8 cellular contexts compared by ENCODE assay signal in genomic region chr1:201447911-201448871, GRCh38. TPM values are rescaled to one million over a fixed set of nuclear protein-coding genes. Genes with fewer than 3 reads are reported as not detected.
DNase-seq lines count a peak whose midpoint lies in the region; ATAC-seq and TF ChIP-seq lines count a peak whose summit lies in the region.

No MANE protein-coding gene starts in this region.

- ATAC-seq in GM19351 (IDR thresholded peaks at IDR 0.05; ENCODE audit: unreplicated experiment), result peak; percentile 84
- peak; percentile 94 for ATAC-seq in RWPE2 (ENCODE audit: low read depth)
- ATAC-seq in activated naive CD8-positive, alpha-beta T cell treated with anti-CD3 and anti-CD28 coated beads, Interleukin-2, amount 10 ng/mL, durations not matched to agents 7 days and 5 days (ENCODE audit: low read depth), result peak; percentile 96
- ATAC-seq in heart right ventricle, result peak; percentile 75 to 84 (median 82)
- ATAC-seq in HG03457 (IDR thresholded peaks at IDR 0.05; ENCODE audit: unreplicated experiment), result no peak

- TF ChIP-seq POLR2A in prostate gland (IDR thresholded peaks at IDR 0.05), result no peak

- H3K36me3 Mint-ChIP-seq in activated naive CD8-positive, alpha-beta T cell treated with anti-CD3 and anti-CD28 coated beads, Interleukin-2, amount 10 ng/mL, durations not matched to agents 7 days and 5 days, result no peaks in the 10 kb centered on the region

- no peak overlapping the region for H3K4me3 Mint-ChIP-seq in activated naive CD8-positive, alpha-beta T cell treated with anti-CD3 and anti-CD28 coated beads, Interleukin-2, amount 10 ng/mL, durations not matched to agents 7 days and 5 days

- intact Hi-C loops in heart right ventricle (cut with DNase I), result loop anchor here (1.0 to 5.0 kb wide), 5 partner anchors 31 to 65 kb away; no protein-coding TSS in a partner anchor
- intact Hi-C loops in prostate gland (cut with DNase I), result loop anchor here (2.0 kb wide), 2 partner anchors 33 to 65 kb away; no protein-coding TSS in a partner anchor

- H3K27ac ChIP-seq in RWPE2 (ENCODE audit: poor library complexity, severe bottlenecking) (peak overlapping the region; percentile 2), heart right ventricle (peak overlapping the region in 9 of 10 donors; percentile 27 to 83 (median 64)), prostate gland (no peak overlapping the region)

- 35 to 37% methylated on average over 20 of the region's 20 CpGs for WGBS in heart right ventricle, 2 donors
- 39% methylated on average over 20 of the region's 20 CpGs for WGBS in prostate gland

- H3K4me1 ChIP-seq in RWPE2 (ENCODE audit: insufficient read depth, poor library complexity, severe bottlenecking), result peaks cover 17% of the 10 kb centered on the region
- H3K4me1 ChIP-seq in heart right ventricle, result peaks cover 3 to 42% (median 30%) of the 10 kb centered on the region in 9 donors
- H3K4me1 ChIP-seq in prostate gland (replicated peaks), result peaks cover 4% of the 10 kb centered on the region

- POLR2A ChIA-PET in activated naive CD8-positive, alpha-beta T cell treated with anti-CD3 and anti-CD28 coated beads, Interleukin-2, amount 10 ng/mL, durations not matched to agents 7 days and 5 days (lab: Charles Lee), result interaction anchor here (0.9 to 1.8 kb wide), 5 partner anchors 12 to 65 kb away, joined by 4 to 14 read pairs (median 5); partner anchors contain the start of gene PHLDA3

- H3K9me3 Mint-ChIP-seq in activated naive CD8-positive, alpha-beta T cell treated with anti-CD3 and anti-CD28 coated beads, Interleukin-2, amount 10 ng/mL, durations not matched to agents 7 days and 5 days, result no peaks in the 10 kb centered on the region

- DNase-seq in Ammon's horn (ENCODE audit: low spot score) (peak; percentile 95), HT1080 (ENCODE audit: low read depth) (peak; percentile 88), RWPE2 (ENCODE audit: low spot score) (no peak), heart right ventricle (peak; percentile 74 to 82), prostate gland (ENCODE audit: low spot score) (peak; percentile 78)
- peak; percentile 74 for DNase-seq in activated naive CD8-positive, alpha-beta T cell treated with anti-CD3 and anti-CD28 coated beads, Interleukin-2, amount 10 ng/mL, durations not matched to agents 7 days and 5 days

- H3K9me3 ChIP-seq in RWPE2 (ENCODE audit: severe bottlenecking) (no peaks in the 10 kb centered on the region), heart right ventricle (no peaks in the 10 kb centered on the region), prostate gland (no peaks in the 10 kb centered on the region)

- H3K27me3 ChIP-seq in RWPE2 (ENCODE audit: insufficient read depth, poor library complexity, severe bottlenecking) (no peaks in the 10 kb centered on the region), heart right ventricle (no peaks in the 10 kb centered on the region), prostate gland (replicated peaks; ENCODE audit: insufficient read depth) (no peaks in the 10 kb centered on the region)

- TF ChIP-seq CTCF in RWPE2 (IDR thresholded peaks at IDR 0.05; ENCODE audit: poor library complexity, severe bottlenecking) (peak; percentile 93), heart right ventricle (IDR thresholded peaks at IDR 0.05) (peak; percentile 76 to 91 (median 87)), prostate gland (IDR thresholded peaks at IDR 0.05) (peak; percentile 74 to 94 (median 90))

- H3K27me3 Mint-ChIP-seq in activated naive CD8-positive, alpha-beta T cell treated with anti-CD3 and anti-CD28 coated beads, Interleukin-2, amount 10 ng/mL, durations not matched to agents 7 days and 5 days, result peaks cover 41% of the 10 kb centered on the region

- H3K4me3 ChIP-seq in RWPE2 (ENCODE audit: severe bottlenecking) (no peak overlapping the region), heart right ventricle (no peak overlapping the region), prostate gland (no peak overlapping the region)

- peaks cover 10% of the 10 kb centered on the region for H3K4me1 Mint-ChIP-seq in activated naive CD8-positive, alpha-beta T cell treated with anti-CD3 and anti-CD28 coated beads, Interleukin-2, amount 10 ng/mL, durations not matched to agents 7 days and 5 days

- H3K27ac Mint-ChIP-seq in activated naive CD8-positive, alpha-beta T cell treated with anti-CD3 and anti-CD28 coated beads, Interleukin-2, amount 10 ng/mL, durations not matched to agents 7 days and 5 days, result no peak overlapping the region

- no peaks in the 10 kb centered on the region for H3K36me3 ChIP-seq in RWPE2 (ENCODE audit: low read depth)
- H3K36me3 ChIP-seq in heart right ventricle, result no peaks in the 10 kb centered on the region
- no peaks in the 10 kb centered on the region for H3K36me3 ChIP-seq in prostate gland

RNA-seq across cellular contexts. Expression of gene PHLDA3, which starts 20.8 kb away (rescaled TPM):
- total RNA-seq in HT1080 (2014; rRNA removed; shearing (Covaris generic)), result 91.8 and 111 TPM in 2 replicates
- 104 and 143 TPM in 2 replicates for polyA plus RNA-seq in HT1080 (2015; cell fraction: cytosol; rRNA removed)
- polyA plus RNA-seq in HT1080 (2015; cell fraction: nucleus; rRNA removed), result 90.0 and 94.6 TPM in 2 replicates
- total RNA-seq in activated naive CD8-positive, alpha-beta T cell treated with anti-CD3 and anti-CD28 coated beads, Interleukin-2, amount 10 ng/mL, durations not matched to agents 7 days and 5 days, result 10 to 100 TPM; 11.3 to 13.2 TPM
- total RNA-seq in heart right ventricle (10 to 100 TPM; 14.4 to 40.0 (median 23.6) TPM), prostate gland (10 to 100 TPM; 49.7 to 73.9 TPM)
- polyA plus RNA-seq in heart right ventricle, result 10 to 100 TPM; 20.8 to 35.6 TPM

RNA-seq across cellular contexts. Expression of gene TNNI1, which starts 26.7 kb away (rescaled TPM):
- not detected in 2 replicates for total RNA-seq in HT1080 (2014; rRNA removed; shearing (Covaris generic))
- polyA plus RNA-seq in HT1080 (2015; cell fraction: cytosol; rRNA removed), result not detected in 2 replicates
- not detected in 2 replicates for polyA plus RNA-seq in HT1080 (2015; cell fraction: nucleus; rRNA removed)
- not detected for total RNA-seq in activated naive CD8-positive, alpha-beta T cell treated with anti-CD3 and anti-CD28 coated beads, Interleukin-2, amount 10 ng/mL, durations not matched to agents 7 days and 5 days
- total RNA-seq in heart right ventricle (100 to 1,000 TPM in 1 of 10 donors, 10 to 100 TPM in 7, 1 to 10 TPM in 2; 1.2 to 166 (median 26.1) TPM), prostate gland (10 to 100 TPM in 1 of 2 donors, not detected in 1; 16.9 TPM)
- 10 to 100 TPM; 20.8 to 48.0 TPM for polyA plus RNA-seq in heart right ventricle

RNA-seq across cellular contexts. Expression of gene LAD1, which starts 49.1 kb away (rescaled TPM):
- not detected in 2 replicates for total RNA-seq in HT1080 (2014; rRNA removed; shearing (Covaris generic))
- not detected in 2 replicates for polyA plus RNA-seq in HT1080 (2015; cell fraction: cytosol; rRNA removed)
- polyA plus RNA-seq in HT1080 (2015; cell fraction: nucleus; rRNA removed), result not detected in 2 replicates
- not detected for total RNA-seq in activated naive CD8-positive, alpha-beta T cell treated with anti-CD3 and anti-CD28 coated beads, Interleukin-2, amount 10 ng/mL, durations not matched to agents 7 days and 5 days
- total RNA-seq in heart right ventricle (10 to 100 TPM in 1 of 10 donors, 1 to 10 TPM in 8, under 1 TPM in 1; 0.85 to 12.9 (median 2.9) TPM), prostate gland (10 to 100 TPM; 12.8 to 26.8 TPM)
- 10 to 100 TPM in 1 of 2 donors, 1 to 10 TPM in 1; 2.6 to 42.2 TPM for polyA plus RNA-seq in heart right ventricle

RNA-seq across cellular contexts. Expression of gene CSRP1, which starts 58.7 kb away (rescaled TPM):
- 516 and 694 TPM in 2 replicates for total RNA-seq in HT1080 (2014; rRNA removed; shearing (Covaris generic))
- 857 and 1,112 TPM in 2 replicates for polyA plus RNA-seq in HT1080 (2015; cell fraction: cytosol; rRNA removed)
- 468 and 520 TPM in 2 replicates for polyA plus RNA-seq in HT1080 (2015; cell fraction: nucleus; rRNA removed)
- 10 to 100 TPM; 61.2 to 66.0 TPM for total RNA-seq in activated naive CD8-positive, alpha-beta T cell treated with anti-CD3 and anti-CD28 coated beads, Interleukin-2, amount 10 ng/mL, durations not matched to agents 7 days and 5 days
- total RNA-seq in heart right ventricle (100 to 1,000 TPM in 1 of 10 donors, 10 to 100 TPM in 9; 48.1 to 103 (median 58.9) TPM), prostate gland (1,000 to 10,000 TPM; 1,117 to 1,634 TPM)
- polyA plus RNA-seq in heart right ventricle, result 100 to 1,000 TPM in 1 of 2 donors, 10 to 100 TPM in 1; 74.5 to 104 TPM

Comparison
In these comparisons a context has a peak if more than half of its experiments do, and no peak if none do; other contexts are left out.
1. H3K27ac ChIP-seq: peak in RWPE2 (single experiment) and heart right ventricle (9 of 10); none in prostate gland (0 of 2).
2. Peak in every context shown above with its lines, with median percentiles within 50 percentile points of each other: CTCF ChIP-seq.